ENCODE assay signal across 10 cellular contexts in genomic region chr18:62596145-62597005, GRCh38.
DNase-seq lines count a peak whose midpoint lies in the region; ATAC-seq and TF ChIP-seq lines count a peak whose summit lies in the region.
"Had no signal": no experiment of that assay in that cellular context is flagged by ENCODE, and none has a peak within 500 bp of the region (broad histone marks: within the 10 kb centered on the region; RNA-seq: fewer than 3 reads in every experiment).

No MANE protein-coding gene starts in this region.

- ATAC-seq in HG02884 (IDR thresholded peaks at IDR 0.05; ENCODE audit: unreplicated experiment): no peak
- no peak for ATAC-seq in HG02970 (IDR thresholded peaks at IDR 0.05; ENCODE audit: low FRiP score, unreplicated experiment)
- no peak for ATAC-seq in effector memory CD8-positive, alpha-beta T cell (replicated peaks)

- H3K36me3 Mint-ChIP-seq in nephron (ENCODE audit: low read depth): no peaks in the 10 kb centered on the region
- no peaks in the 10 kb centered on the region for H3K36me3 Mint-ChIP-seq in effector memory CD8-positive, alpha-beta T cell (ENCODE audit: insufficient read depth)

- H3K27ac ChIP-seq in esophagus muscularis mucosa (replicated peaks in 1 of 4): no peak overlapping the region

- peak overlapping the region; percentile 73 to 79 (median 79) for H3K4me3 Mint-ChIP-seq in nephron
- no peak overlapping the region for H3K4me3 Mint-ChIP-seq in effector memory CD8-positive, alpha-beta T cell

- WGBS in esophagus muscularis mucosa: 6% methylated on average over 73 of the region's 90 CpGs

- no peak for TF ChIP-seq CTCF in esophagus muscularis mucosa (IDR thresholded peaks at IDR 0.05)
- no peak for TF ChIP-seq CTCF in nephron (IDR thresholded peaks at IDR 0.05; ENCODE audit: unreplicated experiment in 3 of 3)

- H3K27me3 Mint-ChIP-seq in nephron (ENCODE audit: low read depth): peaks cover 64% of the 10 kb centered on the region
- peaks cover 43 to 50% of the 10 kb centered on the region in 2 donors for H3K27me3 Mint-ChIP-seq in effector memory CD8-positive, alpha-beta T cell

- H3K9me3 ChIP-seq in MG63 (peaks cover 2% of the 10 kb centered on the region; the same call in 1 of the 2 replicates), esophagus muscularis mucosa (peaks cover 0 to 5% (median 0%) of the 10 kb centered on the region in 4 donors)

- H3K36me3 ChIP-seq in MG63 (no peaks in the 10 kb centered on the region), esophagus muscularis mucosa (no peaks in the 10 kb centered on the region)

- H3K27ac Mint-ChIP-seq in nephron: no peak overlapping the region
- H3K27ac Mint-ChIP-seq in effector memory CD8-positive, alpha-beta T cell: no peak overlapping the region

- intact Hi-C loops in esophagus muscularis mucosa (cut with DNase I): no loop called here

- peaks cover 4% of the 10 kb centered on the region for H3K9me3 Mint-ChIP-seq in nephron
- no peaks in the 10 kb centered on the region for H3K9me3 Mint-ChIP-seq in effector memory CD8-positive, alpha-beta T cell

- H3K4me1 Mint-ChIP-seq in nephron: no peaks in the 10 kb centered on the region
- peaks cover 0 to 5% of the 10 kb centered on the region in 2 donors for H3K4me1 Mint-ChIP-seq in effector memory CD8-positive, alpha-beta T cell (ENCODE audit: low read depth in 2 of 2)

- no peak for TF ChIP-seq POLR2A in esophagus muscularis mucosa (IDR thresholded peaks at IDR 0.05; ENCODE audit: low read depth)

- peak overlapping the region; percentile 23; the same call in 1 of the 2 replicates for H3K4me3 ChIP-seq in MG63
- peak overlapping the region; percentile 43 to 57 (median 50) for H3K4me3 ChIP-seq in esophagus muscularis mucosa

- peaks cover 12 to 18% (median 16%) of the 10 kb centered on the region in 4 donors for H3K4me1 ChIP-seq in esophagus muscularis mucosa

- TF ChIP-seq EP300 in esophagus muscularis mucosa (IDR thresholded peaks at IDR 0.05): no peak

- DNase-seq in AG08395 (ENCODE audit: low spot score): peak; percentile 36
- peak; percentile 11 for DNase-seq in MG63
- no peak for DNase-seq in esophagus muscularis mucosa (ENCODE audit: extremely low spot score)
- no peak for DNase-seq in NCI-H1105 (lab: John Stamatoyannopoulos, UW)
- DNase-seq in effector memory CD8-positive, alpha-beta T cell: no peak
- DNase-seq: KG1; stimulated activated naive CD4-positive, alpha-beta T cell had no signal

- no peaks in the 10 kb centered on the region for H3K27me3 ChIP-seq in MG63
- peaks cover 0 to 64% (median 25%) of the 10 kb centered on the region in 4 donors for H3K27me3 ChIP-seq in esophagus muscularis mucosa

Comparison
In these comparisons a context has a peak if more than half of its experiments do, and no peak if none do; other contexts are left out.
1. DNase-seq: peak in AG08395 (single experiment) and MG63 (single experiment); none in esophagus muscularis mucosa (single experiment), NCI-H1105 (single experiment) and effector memory CD8-positive, alpha-beta T cell (0 of 3).
2. H3K4me3 Mint-ChIP-seq: peak in nephron (3 of 3); none in effector memory CD8-positive, alpha-beta T cell (0 of 2).